ENCODE assay signal across 7 cellular contexts in genomic region chr19:45902651-45903625, GRCh38.
DNase-seq lines count a peak whose midpoint lies in the region; ATAC-seq and TF ChIP-seq lines count a peak whose summit lies in the region.

No MANE protein-coding gene starts in this region.

- in situ Hi-C loops in astrocyte of the spinal cord (cut with HindIII; ENCODE audit: low sequenced_read_pairs), result no loop called here

- ATAC-seq in GM18511 (IDR thresholded peaks at IDR 0.05; ENCODE audit: unreplicated experiment) (peak; percentile 84), HG03025 (IDR thresholded peaks at IDR 0.05; ENCODE audit: low FRiP score, unreplicated experiment) (peak; percentile 75)

- TF ChIP-seq CTCF in astrocyte of the spinal cord (IDR thresholded peaks at IDR 0.05; ENCODE audit: low read depth, low read length) (no peak), retinal pigment epithelial cell (conservative IDR thresholded peaks at IDR 0.05; ENCODE audit: low read depth, low read length) (no peak)

- DNase-seq in NCI-H2029 treated with DMSO at 0.1 percent for 48 hours (lab: John Stamatoyannopoulos, UW) (peak; percentile 92), T1000 (lab: John Stamatoyannopoulos, UW) (peak; percentile 99), astrocyte of the spinal cord (ENCODE audit: low read depth, low spot score) (peak; percentile 97), hippocampal formation (lab: John Stamatoyannopoulos, UW) (peak; percentile 94 to 97), retinal pigment epithelial cell (ENCODE audit: low read depth) (peak; percentile 76)

- H3K4me3 ChIP-seq in astrocyte of the spinal cord (ENCODE audit: low read depth, low read length) (peak overlapping the region; percentile 73), retinal pigment epithelial cell (ENCODE audit: low read length) (peak overlapping the region; percentile 83)

Comparison
In these comparisons a context has a peak if more than half of its experiments do, and no peak if none do; other contexts are left out.
1. Peak in every context shown above with its lines: DNase-seq, ATAC-seq and H3K4me3 ChIP-seq.